Comparison of ENCODE assay signal across 28 cellular contexts in the genomic region with DNA sequence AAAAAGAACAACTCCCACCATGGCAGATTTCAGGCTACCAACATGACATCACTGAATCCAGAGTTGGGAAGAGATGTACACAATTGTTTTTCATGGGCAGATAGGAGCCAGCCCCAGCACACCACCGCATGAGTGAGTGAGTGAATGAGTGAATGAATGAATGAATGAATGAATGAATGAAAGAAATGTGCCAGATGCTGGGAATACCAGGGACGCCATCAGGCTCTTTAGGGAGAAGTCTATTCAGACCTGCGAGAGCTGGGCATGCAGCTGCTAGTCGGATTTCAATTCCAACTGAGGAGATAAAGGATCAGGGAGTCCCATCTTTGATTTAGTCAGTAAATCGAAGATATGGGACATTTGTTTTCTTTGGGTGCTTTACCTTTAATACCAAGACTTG. TPM values are rescaled to one million over a fixed set of nuclear protein-coding genes. Genes with fewer than 3 reads are reported as not detected.
DNase-seq lines count a peak whose midpoint lies in the region; ATAC-seq and TF ChIP-seq lines count a peak whose summit lies in the region.
"Had no signal": no experiment of that assay in that cellular context is flagged by ENCODE, and none has a peak within 500 bp of the region (broad histone marks: within the 10 kb centered on the region; RNA-seq: fewer than 3 reads in every experiment).

No MANE protein-coding gene starts in this region.

- no peak for TF ChIP-seq POLR2A in prostate gland (IDR thresholded peaks at IDR 0.05)

- H3K27me3 ChIP-seq in prostate gland (replicated peaks; ENCODE audit: insufficient read depth): no peaks in the 10 kb centered on the region
- H3K27me3 ChIP-seq: SJCRH30 had no signal

- intact Hi-C loops in activated CD8-positive, alpha-beta T cell treated with anti-CD3 and anti-CD28 coated beads for 36 hours (cut with micrococcal nuclease): no loop called here
- intact Hi-C loops in prostate gland (cut with DNase I): no loop called here

- POLR2A ChIA-PET in activated CD8-positive, alpha-beta T cell treated with anti-CD3 and anti-CD28 coated beads for 36 hours (lab: Charles Lee): interaction anchor here (0.8 to 1.8 kb wide), 3 partner anchors 14 to 69 kb away, joined by 3 to 7 read pairs (median 5); no protein-coding TSS in a partner anchor
- POLR2A ChIA-PET in naive thymus-derived CD8-positive, alpha-beta T cell (lab: Charles Lee): interaction anchor here (0.6 to 1.2 kb wide), 4 partner anchors 12 to 45 kb away, joined by 3 to 4 read pairs (median 3); no protein-coding TSS in a partner anchor

- H3K36me3 ChIP-seq in prostate gland: no peaks in the 10 kb centered on the region
- H3K36me3 ChIP-seq: SJCRH30 had no signal

- H3K9me3 ChIP-seq in prostate gland: no peaks in the 10 kb centered on the region
- H3K9me3 ChIP-seq: SJCRH30 had no signal

- no peak for ATAC-seq in activated CD8-positive, alpha-beta memory T cell treated with anti-CD3 and anti-CD28 coated beads, Interleukin-2, amount 10 ng/mL, durations not matched to agents 7 days and 5 days
- ATAC-seq in activated CD8-positive, alpha-beta T cell treated with anti-CD3 and anti-CD28 coated beads for 36 hours: no peak
- no peak for ATAC-seq in activated naive CD8-positive, alpha-beta T cell treated with anti-CD3 and anti-CD28 coated beads, Interleukin-2, amount 50 U/mL, for 24 hours
- ATAC-seq in naive thymus-derived CD8-positive, alpha-beta T cell: no peak
- ATAC-seq: HCT116, Right ventricle myocardium inferior had no signal

- H3K4me3 Mint-ChIP-seq in activated CD8-positive, alpha-beta memory T cell treated with anti-CD3 and anti-CD28 coated beads, Interleukin-2, amount 10 ng/mL, durations not matched to agents 7 days and 5 days: no peak overlapping the region
- H3K4me3 Mint-ChIP-seq in activated CD8-positive, alpha-beta T cell treated with anti-CD3 and anti-CD28 coated beads for 36 hours: no peak overlapping the region
- no peak overlapping the region for H3K4me3 Mint-ChIP-seq in activated naive CD8-positive, alpha-beta T cell treated with anti-CD3 and anti-CD28 coated beads, Interleukin-2, amount 50 U/mL, for 24 hours
- H3K4me3 Mint-ChIP-seq in naive thymus-derived CD8-positive, alpha-beta T cell: peak overlapping the region in 5 of 10 donors; percentile 5 to 23 (median 21)
- H3K4me3 Mint-ChIP-seq: IgD-negative memory B cell had no signal

- H3K9me3 Mint-ChIP-seq in activated CD8-positive, alpha-beta memory T cell treated with anti-CD3 and anti-CD28 coated beads, Interleukin-2, amount 10 ng/mL, durations not matched to agents 7 days and 5 days (ENCODE audit: low read depth): no peaks in the 10 kb centered on the region
- peaks cover 3% of the 10 kb centered on the region for H3K9me3 Mint-ChIP-seq in activated CD8-positive, alpha-beta T cell treated with anti-CD3 and anti-CD28 coated beads for 36 hours
- no peaks in the 10 kb centered on the region for H3K9me3 Mint-ChIP-seq in activated naive CD8-positive, alpha-beta T cell treated with anti-CD3 and anti-CD28 coated beads, Interleukin-2, amount 50 U/mL, for 24 hours
- no peaks in the 10 kb centered on the region for H3K9me3 Mint-ChIP-seq in naive thymus-derived CD8-positive, alpha-beta T cell
- H3K9me3 Mint-ChIP-seq: IgD-negative memory B cell had no signal

- H3K4me1 Mint-ChIP-seq in activated CD8-positive, alpha-beta memory T cell treated with anti-CD3 and anti-CD28 coated beads, Interleukin-2, amount 10 ng/mL, durations not matched to agents 7 days and 5 days: peaks cover 15% of the 10 kb centered on the region
- peaks cover 28% of the 10 kb centered on the region for H3K4me1 Mint-ChIP-seq in activated CD8-positive, alpha-beta T cell treated with anti-CD3 and anti-CD28 coated beads for 36 hours (ENCODE audit: low read depth)
- peaks cover 34% of the 10 kb centered on the region for H3K4me1 Mint-ChIP-seq in activated naive CD8-positive, alpha-beta T cell treated with anti-CD3 and anti-CD28 coated beads, Interleukin-2, amount 50 U/mL, for 24 hours
- H3K4me1 Mint-ChIP-seq in naive thymus-derived CD8-positive, alpha-beta T cell: peaks cover 28 to 51% (median 34%) of the 10 kb centered on the region in 4 donors
- H3K4me1 Mint-ChIP-seq: IgD-negative memory B cell had no signal

- no peak for TF ChIP-seq CTCF in activated CD8-positive, alpha-beta T cell treated with anti-CD3 and anti-CD28 coated beads for 36 hours (IDR thresholded peaks at IDR 0.05)
- no peak for TF ChIP-seq CTCF in prostate gland (IDR thresholded peaks at IDR 0.05)

- CTCF ChIA-PET in activated CD8-positive, alpha-beta memory T cell treated with anti-CD3 and anti-CD28 coated beads, Interleukin-2, amount 10 ng/mL, durations not matched to agents 7 days and 5 days (lab: Charles Lee): no interaction called here
- CTCF ChIA-PET in activated CD8-positive, alpha-beta T cell treated with anti-CD3 and anti-CD28 coated beads for 36 hours (lab: Charles Lee): no interaction called here

- no peak overlapping the region for H3K27ac ChIP-seq in prostate gland
- H3K27ac ChIP-seq: PC-9, SJCRH30 had no signal

- no peaks in the 10 kb centered on the region for H3K4me1 ChIP-seq in prostate gland (replicated peaks)
- H3K4me1 ChIP-seq: SJCRH30 had no signal

- peak overlapping the region; percentile 8 for H3K27ac Mint-ChIP-seq in activated CD8-positive, alpha-beta memory T cell treated with anti-CD3 and anti-CD28 coated beads, Interleukin-2, amount 10 ng/mL, durations not matched to agents 7 days and 5 days
- H3K27ac Mint-ChIP-seq in activated CD8-positive, alpha-beta T cell treated with anti-CD3 and anti-CD28 coated beads for 36 hours: peak overlapping the region; percentile 9
- H3K27ac Mint-ChIP-seq in activated naive CD8-positive, alpha-beta T cell treated with anti-CD3 and anti-CD28 coated beads, Interleukin-2, amount 50 U/mL, for 24 hours: peak overlapping the region; percentile 28
- H3K27ac Mint-ChIP-seq in naive thymus-derived CD8-positive, alpha-beta T cell: peak overlapping the region; percentile 58 to 92 (median 82)
- H3K27ac Mint-ChIP-seq: IgD-negative memory B cell had no signal

- WGBS in prostate gland: 63% methylated on average over 5 of the region's 5 CpGs

- DNase-seq in activated CD8-positive, alpha-beta memory T cell treated with anti-CD3 and anti-CD28 coated beads, Interleukin-2, amount 10 ng/mL, durations not matched to agents 7 days and 5 days: no peak
- no peak for DNase-seq in activated CD8-positive, alpha-beta memory T cell treated with anti-CD3 and anti-CD28 coated beads, Interleukin-2, amount 50 U/mL, for 4 hours
- no peak for DNase-seq in activated CD8-positive, alpha-beta T cell treated with anti-CD3 and anti-CD28 coated beads for 36 hours
- DNase-seq in activated naive CD8-positive, alpha-beta T cell treated with anti-CD3 and anti-CD28 coated beads, Interleukin-2, amount 50 U/mL, for 24 hours: no peak
- no peak for DNase-seq in naive thymus-derived CD8-positive, alpha-beta T cell
- DNase-seq in prostate gland (ENCODE audit: low spot score) (no peak), DMS153 (lab: John Stamatoyannopoulos, UW) (no peak), kidney glomerular epithelial cell (lab: John Stamatoyannopoulos, UW) (no peak)
- DNase-seq: 8988T, ACHN, DMS 273 treated with DMSO at 0.1 percent for 48 hours, DMS79 treated with DMSO at 0.1 percent for 48 hours, GF-D8, NCI-H1048, NCI-H1417, NCI-H1694, NCI-H2081, NCI-H2227 treated with DMSO at 0.1 percent for 48 hours, NCI-H526 treated with DMSO at 0.1 percent for 48 hours, PC-9, SJCRH30 had no signal

- H3K36me3 Mint-ChIP-seq in activated CD8-positive, alpha-beta memory T cell treated with anti-CD3 and anti-CD28 coated beads, Interleukin-2, amount 10 ng/mL, durations not matched to agents 7 days and 5 days: peaks cover 27% of the 10 kb centered on the region
- peaks cover 21% of the 10 kb centered on the region for H3K36me3 Mint-ChIP-seq in activated CD8-positive, alpha-beta T cell treated with anti-CD3 and anti-CD28 coated beads for 36 hours (ENCODE audit: low read depth)
- peaks cover 12% of the 10 kb centered on the region for H3K36me3 Mint-ChIP-seq in activated naive CD8-positive, alpha-beta T cell treated with anti-CD3 and anti-CD28 coated beads, Interleukin-2, amount 50 U/mL, for 24 hours (ENCODE audit: low read depth)
- H3K36me3 Mint-ChIP-seq in naive thymus-derived CD8-positive, alpha-beta T cell: peaks cover 0 to 18% (median 0%) of the 10 kb centered on the region in 3 donors

- H3K27me3 Mint-ChIP-seq in activated CD8-positive, alpha-beta memory T cell treated with anti-CD3 and anti-CD28 coated beads, Interleukin-2, amount 10 ng/mL, durations not matched to agents 7 days and 5 days: no peaks in the 10 kb centered on the region
- H3K27me3 Mint-ChIP-seq in activated CD8-positive, alpha-beta T cell treated with anti-CD3 and anti-CD28 coated beads for 36 hours: no peaks in the 10 kb centered on the region
- H3K27me3 Mint-ChIP-seq in activated naive CD8-positive, alpha-beta T cell treated with anti-CD3 and anti-CD28 coated beads, Interleukin-2, amount 50 U/mL, for 24 hours: no peaks in the 10 kb centered on the region
- no peaks in the 10 kb centered on the region for H3K27me3 Mint-ChIP-seq in naive thymus-derived CD8-positive, alpha-beta T cell

- no peak overlapping the region for H3K4me3 ChIP-seq in prostate gland
- H3K4me3 ChIP-seq: PC-9, SJCRH30 had no signal

RNA-seq across cellular contexts. Expression of gene FAM83F, which starts 15.3 kb away (rescaled TPM):
- total RNA-seq in activated CD8-positive, alpha-beta memory T cell treated with anti-CD3 and anti-CD28 coated beads, Interleukin-2, amount 10 ng/mL, durations not matched to agents 7 days and 5 days: not detected
- total RNA-seq in activated CD8-positive, alpha-beta T cell treated with anti-CD3 and anti-CD28 coated beads for 36 hours: 1 to 10 TPM; 1.5 to 2.0 TPM
- total RNA-seq in naive thymus-derived CD8-positive, alpha-beta T cell: 1 to 10 TPM in 1 of 2 experiments, under 1 TPM in 1; 0.41 to 1.2 TPM
- under 1 TPM in 2 of 3 donors, not detected in 1; 0.01 to 0.02 TPM for polyA plus RNA-seq in naive thymus-derived CD8-positive, alpha-beta T cell
- total RNA-seq in prostate gland: 10 to 100 TPM; 26.2 to 28.6 TPM
- total RNA-seq: H4, RPMI7951, SJCRH30 had no signal
- polyA plus RNA-seq: BJ, IgD-negative memory B cell had no signal

RNA-seq across cellular contexts. Expression of gene TMA7B, which starts 19.3 kb away (rescaled TPM):
- total RNA-seq in activated CD8-positive, alpha-beta memory T cell treated with anti-CD3 and anti-CD28 coated beads, Interleukin-2, amount 10 ng/mL, durations not matched to agents 7 days and 5 days: 10 to 100 TPM in 1 of 2 experiments, 1 to 10 TPM in 1; 5.1 to 11.0 TPM
- total RNA-seq in activated CD8-positive, alpha-beta T cell treated with anti-CD3 and anti-CD28 coated beads for 36 hours: 1 to 10 TPM; 2.2 to 2.3 TPM
- total RNA-seq in naive thymus-derived CD8-positive, alpha-beta T cell: 10 to 100 TPM; 11.8 to 14.2 TPM
- 1 to 10 TPM; 1.5 to 3.5 (median 2.8) TPM for polyA plus RNA-seq in naive thymus-derived CD8-positive, alpha-beta T cell
- not detected for total RNA-seq in prostate gland
- total RNA-seq: H4, NCI-H460, PC-9, Right ventricle myocardium inferior had no signal
- polyA plus RNA-seq: BJ had no signal

Comparison
In these comparisons a context has a peak if more than half of its experiments do, and no peak if none do; other contexts are left out.
1. H3K27ac Mint-ChIP-seq: peak in every context shown above with its lines; median percentile 82 in naive thymus-derived CD8-positive, alpha-beta T cell; 28 in activated naive CD8-positive, alpha-beta T cell treated with anti-CD3 and anti-CD28 coated beads, Interleukin-2, amount 50 U/mL, for 24 hours; 9 in activated CD8-positive, alpha-beta T cell treated with anti-CD3 and anti-CD28 coated beads for 36 hours; 8 in activated CD8-positive, alpha-beta memory T cell treated with anti-CD3 and anti-CD28 coated beads, Interleukin-2, amount 10 ng/mL, durations not matched to agents 7 days and 5 days.
2. RNA of gene FAM83F, which starts 15.3 kb away (total RNA-seq): 26.2 to 28.6 TPM in prostate gland; 1.5 to 2.0 TPM in activated CD8-positive, alpha-beta T cell treated with anti-CD3 and anti-CD28 coated beads for 36 hours, 0.41 to 1.2 TPM in naive thymus-derived CD8-positive, alpha-beta T cell and not detected in activated CD8-positive, alpha-beta memory T cell treated with anti-CD3 and anti-CD28 coated beads, Interleukin-2, amount 10 ng/mL, durations not matched to agents 7 days and 5 days; every median in the first group is over 4 times any median in the second.